ENCODE assay signal across 1 cellular context in genomic region chr6:167840526-167841179, GRCh38.
TF ChIP-seq lines count a peak whose summit lies in the region.

No MANE protein-coding gene starts in this region.

TF ChIP-seq in K562, 482 proteins besides CTCF, POLR2A, EP300 and RAD21 (continued from another document and continues in another):
- TF ChIP-seq NR2C1 (IDR thresholded peaks at IDR 0.05) (no peak; the same call in 1 of the 2 replicates), NR2C1 (tag; IDR thresholded peaks at IDR 0.05) (no peak), ZNF76 (CRISPR knock-in tag; IDR thresholded peaks at IDR 0.05; ENCODE audit: borderline replicate concordance) (no peak), HSF4 (CRISPR knock-in tag; IDR thresholded peaks at IDR 0.05; ENCODE audit: borderline replicate concordance) (no peak), SMAD2 (IDR thresholded peaks at IDR 0.05; ENCODE audit: low read depth, low read length) (no peak), FOSL1 (tag; conservative IDR thresholded peaks at IDR 0.05) (no peak), TAF1 (IDR thresholded peaks at IDR 0.05; ENCODE audit: control insufficient read depth, extremely low read depth, insufficient read depth, low read length, severe bottlenecking) (no peak), NEUROD1 (IDR thresholded peaks at IDR 0.05; ENCODE audit: borderline replicate concordance, low read depth, low read length, partially characterized antibody) (no peak), ZNF740 (CRISPR knock-in tag; IDR thresholded peaks at IDR 0.05) (no peak), ZNF740 (tag; IDR thresholded peaks at IDR 0.05) (no peak), NFIX (CRISPR knock-in tag; IDR thresholded peaks at IDR 0.05; ENCODE audit: low read depth) (no peak), TAL1 (IDR thresholded peaks at IDR 0.05) (peak; percentile 43), BRF1 (IDR thresholded peaks at IDR 0.05; ENCODE audit: borderline replicate concordance, extremely low read depth, insufficient read length) (no peak), WHSC1 (IDR thresholded peaks at IDR 0.05; ENCODE audit: low read length) (no peak), PHB2 (IDR thresholded peaks at IDR 0.05; ENCODE audit: low read depth) (0 out of 2 replicates have a peak, but pooled peaks have one; percentile 19), PREB (CRISPR knock-in tag; IDR thresholded peaks at IDR 0.05) (no peak), ZNF121 (CRISPR knock-in tag; conservative IDR thresholded peaks at IDR 0.05) (no peak), KLF10 (CRISPR knock-in tag; IDR thresholded peaks at IDR 0.05) (no peak), KAT8 (IDR thresholded peaks at IDR 0.05; ENCODE audit: low read depth) (no peak), TRIM24 (IDR thresholded peaks at IDR 0.05) (0 out of 4 replicates have a peak, but pooled peaks of 1 of the 2 experiments have one; percentile 8), HNRNPLL (IDR thresholded peaks at IDR 0.05; ENCODE audit: low read depth, low read length, poor library complexity, severe bottlenecking) (no peak), ZNF699 (CRISPR knock-in tag; IDR thresholded peaks at IDR 0.05; ENCODE audit: insufficient replicate concordance) (no peak), EP400 (IDR thresholded peaks at IDR 0.05) (peak; percentile 11; the same call in 1 of the 2 replicates), HEY1 (CRISPR knock-in tag; IDR thresholded peaks at IDR 0.05; ENCODE audit: borderline replicate concordance) (no peak), SNAPC5 (CRISPR knock-in tag; IDR thresholded peaks at IDR 0.05) (no peak), TBL1XR1 (IDR thresholded peaks at IDR 0.05; ENCODE audit: low read length in 2 of 2) (no peak), ZKSCAN8 (CRISPR knock-in tag; IDR thresholded peaks at IDR 0.05) (no peak), SETDB1 (IDR thresholded peaks at IDR 0.05; ENCODE audit: low read length) (no peak), ZNF253 (CRISPR knock-in tag; conservative IDR thresholded peaks at IDR 0.05) (no peak), NUFIP1 (IDR thresholded peaks at IDR 0.05; ENCODE audit: partially characterized antibody) (no peak), RCOR1 (IDR thresholded peaks at IDR 0.05; ENCODE audit: borderline replicate concordance in 1 of 2, low read depth in 2 of 2, low read length in 2 of 2) (peak in 1 of 2 experiments; percentile 58; a peak in 2 of 4 replicates), ZNF589 (CRISPR knock-in tag; IDR thresholded peaks at IDR 0.05; ENCODE audit: low read depth) (peak; percentile 37; the same call in 1 of the 2 replicates), E2F4 (CRISPR knock-in tag; IDR thresholded peaks at IDR 0.05; ENCODE audit: low read depth) (no peak), ZBED1 (IDR thresholded peaks at IDR 0.05) (no peak), ZNF551 (CRISPR knock-in tag; IDR thresholded peaks at IDR 0.05) (no peak), RBM34 (IDR thresholded peaks at IDR 0.05; ENCODE audit: borderline replicate concordance, insufficient read depth, low read length) (no peak), MYC (IDR thresholded peaks at IDR 0.05; ENCODE audit: low read depth, low read length) (peak; percentile 1; the same call in 1 of the 2 replicates), MYC (CRISPR knock-in tag; IDR thresholded peaks at IDR 0.05; ENCODE audit: borderline replicate concordance, low read depth) (no peak), XRCC4 (IDR thresholded peaks at IDR 0.05; ENCODE audit: extremely low read depth, insufficient read depth, insufficient read length) (no peak), ZNF280B (CRISPR knock-in tag; IDR thresholded peaks at IDR 0.05) (no peak), POLR2AphosphoS5 (IDR thresholded peaks at IDR 0.05; ENCODE audit: control insufficient read depth, insufficient read depth, low read depth, low read length) (no peak), SMAD1 (IDR thresholded peaks at IDR 0.05; ENCODE audit: low read depth, low read length, partially characterized antibody) (no peak), ID3 (CRISPR knock-in tag; IDR thresholded peaks at IDR 0.05) (no peak), ID3 (tag; IDR thresholded peaks at IDR 0.05) (no peak), ZNF778 (CRISPR knock-in tag; IDR thresholded peaks at IDR 0.05) (no peak), ZNF766 (CRISPR knock-in tag; conservative IDR thresholded peaks at IDR 0.05) (no peak), POLR3A (IDR thresholded peaks at IDR 0.05; ENCODE audit: borderline replicate concordance, extremely low read depth, insufficient read depth, insufficient read length) (no peak), SREBF1 (IDR thresholded peaks at IDR 0.05; ENCODE audit: borderline replicate concordance, low read depth, low read length) (no peak), RBM15 (IDR thresholded peaks at IDR 0.05; ENCODE audit: insufficient read depth, low read length) (no peak), MIER1 (IDR thresholded peaks at IDR 0.05; ENCODE audit: low read depth) (no peak), TEAD4 (IDR thresholded peaks at IDR 0.05; ENCODE audit: low read length) (peak; percentile 39), TEAD4 (CRISPR knock-in tag; IDR thresholded peaks at IDR 0.05; ENCODE audit: borderline replicate concordance) (no peak), RHOXF2B (CRISPR knock-in tag; conservative IDR thresholded peaks at IDR 0.05) (no peak), MTA3 (IDR thresholded peaks at IDR 0.05; ENCODE audit: borderline replicate concordance) (0 out of 2 replicates have a peak, but pooled peaks have one; percentile 22), MCM7 (IDR thresholded peaks at IDR 0.05) (no peak), TCF3 (CRISPR knock-in tag; IDR thresholded peaks at IDR 0.05) (peak; percentile 69), SMAD3 (CRISPR knock-in tag; conservative IDR thresholded peaks at IDR 0.05) (no peak), MEF2A (IDR thresholded peaks at IDR 0.05; ENCODE audit: control insufficient read depth, low read depth, low read length) (no peak), NCOA1 (IDR thresholded peaks at IDR 0.05; ENCODE audit: low read depth) (no peak), ETS2 (tag; IDR thresholded peaks at IDR 0.05; ENCODE audit: borderline replicate concordance, poor library complexity, severe bottlenecking) (no peak)
- TF ChIP-seq, protein P1, sequence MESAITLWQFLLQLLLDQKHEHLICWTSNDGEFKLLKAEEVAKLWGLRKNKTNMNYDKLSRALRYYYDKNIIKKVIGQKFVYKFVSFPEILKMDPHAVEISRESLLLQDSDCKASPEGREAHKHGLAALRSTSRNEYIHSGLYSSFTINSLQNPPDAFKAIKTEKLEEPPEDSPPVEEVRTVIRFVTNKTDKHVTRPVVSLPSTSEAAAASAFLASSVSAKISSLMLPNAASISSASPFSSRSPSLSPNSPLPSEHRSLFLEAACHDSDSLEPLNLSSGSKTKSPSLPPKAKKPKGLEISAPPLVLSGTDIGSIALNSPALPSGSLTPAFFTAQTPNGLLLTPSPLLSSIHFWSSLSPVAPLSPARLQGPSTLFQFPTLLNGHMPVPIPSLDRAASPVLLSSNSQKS (CRISPR knock-in tag; IDR thresholded peaks at IDR 0.05) = no peak
- TF ChIP-seq, protein P2, sequence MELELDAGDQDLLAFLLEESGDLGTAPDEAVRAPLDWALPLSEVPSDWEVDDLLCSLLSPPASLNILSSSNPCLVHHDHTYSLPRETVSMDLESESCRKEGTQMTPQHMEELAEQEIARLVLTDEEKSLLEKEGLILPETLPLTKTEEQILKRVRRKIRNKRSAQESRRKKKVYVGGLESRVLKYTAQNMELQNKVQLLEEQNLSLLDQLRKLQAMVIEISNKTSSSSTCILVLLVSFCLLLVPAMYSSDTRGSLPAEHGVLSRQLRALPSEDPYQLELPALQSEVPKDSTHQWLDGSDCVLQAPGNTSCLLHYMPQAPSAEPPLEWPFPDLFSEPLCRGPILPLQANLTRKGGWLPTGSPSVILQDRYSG (tag; conservative IDR thresholded peaks at IDR 0.05; ENCODE audit: low read depth) = no peak
- TF ChIP-seq, protein P3, sequence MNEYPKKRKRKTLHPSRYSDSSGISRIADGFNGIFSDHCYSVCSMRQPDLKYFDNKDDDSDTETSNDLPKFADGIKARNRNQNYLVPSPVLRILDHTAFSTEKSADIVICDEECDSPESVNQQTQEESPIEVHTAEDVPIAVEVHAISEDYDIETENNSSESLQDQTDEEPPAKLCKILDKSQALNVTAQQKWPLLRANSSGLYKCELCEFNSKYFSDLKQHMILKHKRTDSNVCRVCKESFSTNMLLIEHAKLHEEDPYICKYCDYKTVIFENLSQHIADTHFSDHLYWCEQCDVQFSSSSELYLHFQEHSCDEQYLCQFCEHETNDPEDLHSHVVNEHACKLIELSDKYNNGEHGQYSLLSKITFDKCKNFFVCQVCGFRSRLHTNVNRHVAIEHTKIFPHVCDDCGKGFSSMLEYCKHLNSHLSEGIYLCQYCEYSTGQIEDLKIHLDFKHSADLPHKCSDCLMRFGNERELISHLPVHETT (CRISPR knock-in tag; conservative IDR thresholded peaks at IDR 0.05 in 1 of 2, IDR thresholded peaks at IDR 0.05 in 1 of 2) = no peak
- TF ChIP-seq, protein P4, sequence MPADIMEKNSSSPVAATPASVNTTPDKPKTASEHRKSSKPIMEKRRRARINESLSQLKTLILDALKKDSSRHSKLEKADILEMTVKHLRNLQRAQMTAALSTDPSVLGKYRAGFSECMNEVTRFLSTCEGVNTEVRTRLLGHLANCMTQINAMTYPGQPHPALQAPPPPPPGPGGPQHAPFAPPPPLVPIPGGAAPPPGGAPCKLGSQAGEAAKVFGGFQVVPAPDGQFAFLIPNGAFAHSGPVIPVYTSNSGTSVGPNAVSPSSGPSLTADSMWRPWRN (IDR thresholded peaks at IDR 0.05; ENCODE audit: low read depth) = 0 out of 2 replicates have a peak, but pooled peaks have one; percentile 56
- TF ChIP-seq, protein P5, sequence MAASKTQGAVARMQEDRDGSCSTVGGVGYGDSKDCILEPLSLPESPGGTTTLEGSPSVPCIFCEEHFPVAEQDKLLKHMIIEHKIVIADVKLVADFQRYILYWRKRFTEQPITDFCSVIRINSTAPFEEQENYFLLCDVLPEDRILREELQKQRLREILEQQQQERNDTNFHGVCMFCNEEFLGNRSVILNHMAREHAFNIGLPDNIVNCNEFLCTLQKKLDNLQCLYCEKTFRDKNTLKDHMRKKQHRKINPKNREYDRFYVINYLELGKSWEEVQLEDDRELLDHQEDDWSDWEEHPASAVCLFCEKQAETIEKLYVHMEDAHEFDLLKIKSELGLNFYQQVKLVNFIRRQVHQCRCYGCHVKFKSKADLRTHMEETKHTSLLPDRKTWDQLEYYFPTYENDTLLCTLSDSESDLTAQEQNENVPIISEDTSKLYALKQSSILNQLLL (CRISPR knock-in tag; IDR thresholded peaks at IDR 0.05; ENCODE audit: borderline replicate concordance) = no peak
